1 cellular context compared by ENCODE assay signal in genomic region chr15:70195808-70196304, GRCh38.
A peak's percentile ranks its signal among the peaks of the same experiment; 100 is the strongest.
TF ChIP-seq lines count a peak whose summit lies in the region.

No MANE protein-coding gene starts in this region.

TF ChIP-seq in K562, 482 proteins besides CTCF, POLR2A, EP300 and RAD21:
- peak; percentile 73; the same call in 1 of the 2 replicates for TF ChIP-seq NFE2 (IDR thresholded peaks at IDR 0.05; ENCODE audit: low read depth)
- no peak for TF ChIP-seq ETS2 (tag; IDR thresholded peaks at IDR 0.05; ENCODE audit: borderline replicate concordance, poor library complexity, severe bottlenecking)
- no peak for TF ChIP-seq ZBTB26 (CRISPR knock-in tag; IDR thresholded peaks at IDR 0.05)
- TF ChIP-seq MAFK (IDR thresholded peaks at IDR 0.05; ENCODE audit: low read length): peak; percentile 51; the same call in 1 of the 2 replicates
- no peak for TF ChIP-seq ATF2 (CRISPR knock-in tag; IDR thresholded peaks at IDR 0.05)
- no peak for TF ChIP-seq ATF4 (CRISPR knock-in tag; IDR thresholded peaks at IDR 0.05)
- TF ChIP-seq JUN (IDR thresholded peaks at IDR 0.05; ENCODE audit: borderline replicate concordance, low read depth, low read length): no peak
- TF ChIP-seq JUN (CRISPR knock-in tag; IDR thresholded peaks at IDR 0.05; ENCODE audit: borderline replicate concordance): no peak
- no peak for TF ChIP-seq MAZ (CRISPR knock-in tag; conservative IDR thresholded peaks at IDR 0.05 in 1 of 2, IDR thresholded peaks at IDR 0.05 in 1 of 2)
- peak; percentile 54; the same call in 1 of the 2 replicates for TF ChIP-seq MAFG (tag; conservative IDR thresholded peaks at IDR 0.05)
- peak; percentile 63; the same call in 1 of the 2 replicates for TF ChIP-seq TFAP4 (CRISPR knock-in tag; IDR thresholded peaks at IDR 0.05; ENCODE audit: borderline replicate concordance)
- TF ChIP-seq C11orf30 (IDR thresholded peaks at IDR 0.05; ENCODE audit: low read depth): peak; percentile 51; the same call in 1 of the 2 replicates
- TF ChIP-seq JUND (IDR thresholded peaks at IDR 0.05; ENCODE audit: borderline replicate concordance, low read depth, low read length): no peak
- no peak for TF ChIP-seq JUND (tag; IDR thresholded peaks at IDR 0.05; ENCODE audit: borderline replicate concordance, low read depth, low read length)
- no peak for TF ChIP-seq ZNF551 (CRISPR knock-in tag; IDR thresholded peaks at IDR 0.05)
